9 cellular contexts compared by ENCODE assay signal in the genomic region with DNA sequence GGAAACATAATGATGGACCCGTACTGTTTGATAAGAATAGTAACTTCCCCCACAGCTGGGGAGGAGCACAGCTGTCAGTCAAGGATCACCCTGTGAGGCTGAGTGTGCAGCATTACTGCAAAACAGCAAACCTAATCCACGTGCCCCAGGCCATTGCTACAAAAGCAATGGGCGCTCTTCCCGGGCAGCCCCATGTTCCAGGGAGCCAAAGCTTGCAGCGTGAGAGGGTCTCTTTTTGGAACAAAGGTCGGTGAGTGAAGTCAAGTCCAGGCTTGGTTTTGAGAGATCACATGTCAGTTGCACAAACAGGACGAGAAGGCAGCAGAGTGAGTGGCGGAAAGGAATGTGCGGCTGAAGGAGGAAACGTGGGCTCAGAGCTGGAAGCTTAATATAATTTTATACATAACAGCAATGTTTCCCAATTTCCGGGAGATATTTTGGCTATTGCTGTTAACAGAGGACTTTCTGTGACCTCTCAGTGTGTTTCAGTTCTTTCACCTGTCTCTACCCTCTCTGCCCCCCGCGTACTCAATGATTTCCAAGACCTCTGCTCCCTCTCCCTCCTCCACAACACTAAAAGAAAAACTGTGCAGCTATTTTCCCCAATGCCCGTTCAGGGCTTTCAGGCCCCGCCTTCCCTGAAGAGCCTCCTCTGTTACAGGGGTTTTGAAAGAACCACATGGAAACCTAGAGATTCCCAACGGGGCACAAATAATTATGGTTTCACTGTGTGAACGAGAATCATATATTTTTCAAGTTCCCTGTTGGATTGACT.
DNase-seq lines count a peak whose midpoint lies in the region; ATAC-seq and TF ChIP-seq lines count a peak whose summit lies in the region.
"Had no signal": no experiment of that assay in that cellular context is flagged by ENCODE, and none has a peak within 500 bp of the region (broad histone marks: within the 10 kb centered on the region; RNA-seq: fewer than 3 reads in every experiment).

No MANE protein-coding gene starts in this region.

- H3K4me1 ChIP-seq in Loucy (ENCODE audit: insufficient read depth, low read length, poor library complexity, severe bottlenecking) (peaks cover 26% of the 10 kb centered on the region), neural progenitor cell (peaks cover 3% of the 10 kb centered on the region)
- H3K4me1 ChIP-seq: SJSA1 had no signal

- CTCF ChIA-PET in T-cell (lab: Charles Lee), result no interaction called here

- peak overlapping the region; percentile 25 for H2AFZ ChIP-seq in Loucy (ENCODE audit: low read length)
- no peak overlapping the region for H2AFZ ChIP-seq in neural progenitor cell (replicated peaks)

- H3K27ac ChIP-seq in neural progenitor cell, result no peak overlapping the region
- H3K27ac ChIP-seq: SJSA1 had no signal

- no peaks in the 10 kb centered on the region for H3K27me3 ChIP-seq in Loucy (ENCODE audit: insufficient read depth, low read length, poor library complexity, severe bottlenecking)
- no peaks in the 10 kb centered on the region for H3K27me3 ChIP-seq in neural progenitor cell
- H3K27me3 ChIP-seq: SJSA1 had no signal

- TF ChIP-seq CTCF in Loucy (conservative IDR thresholded peaks at IDR 0.05; ENCODE audit: low read length), result no peak
- TF ChIP-seq CTCF in choroid plexus epithelial cell (conservative IDR thresholded peaks at IDR 0.05; ENCODE audit: low read depth, low read length), result no peak
- TF ChIP-seq CTCF in neural progenitor cell (IDR thresholded peaks at IDR 0.05), result no peak

- H3K9me2 ChIP-seq in Loucy (replicated peaks; ENCODE audit: low read depth, low read length), result no peaks in the 10 kb centered on the region

- H3K9ac ChIP-seq in Loucy (ENCODE audit: low read depth, low read length, poor library complexity, severe bottlenecking) (peak overlapping the region; percentile 43), neural progenitor cell (no peak overlapping the region)

- H3K4me3 Mint-ChIP-seq in neural progenitor cell (no peak overlapping the region), T-cell (peak overlapping the region in 1 of 3 donors; percentile 22)

- H3K9me3 Mint-ChIP-seq in neural progenitor cell (no peaks in the 10 kb centered on the region), T-cell (no peaks in the 10 kb centered on the region)

- H4K20me1 ChIP-seq in Loucy (ENCODE audit: insufficient read depth, low read length, poor library complexity, severe bottlenecking) (no peaks in the 10 kb centered on the region), neural progenitor cell (ENCODE audit: low read depth) (no peaks in the 10 kb centered on the region)

- POLR2A ChIA-PET in T-cell (lab: Charles Lee), result no interaction called here

- peak overlapping the region; percentile 43 for H3K4me3 ChIP-seq in Loucy (ENCODE audit: low read length, poor library complexity, severe bottlenecking)
- H3K4me3 ChIP-seq in choroid plexus epithelial cell (ENCODE audit: low read depth, low read length), result peak overlapping the region; percentile 45
- no peak overlapping the region for H3K4me3 ChIP-seq in neural progenitor cell
- H3K4me3 ChIP-seq: SJSA1 had no signal

- no peaks in the 10 kb centered on the region for H3K36me3 ChIP-seq in Loucy (ENCODE audit: insufficient read depth, low read length)
- H3K36me3 ChIP-seq in neural progenitor cell, result no peaks in the 10 kb centered on the region
- H3K36me3 ChIP-seq: SJSA1 had no signal

- no peaks in the 10 kb centered on the region for H3K79me2 ChIP-seq in Loucy (ENCODE audit: insufficient read depth, low read length)
- H3K79me2 ChIP-seq in neural progenitor cell (ENCODE audit: low read depth), result no peaks in the 10 kb centered on the region

- H3K27me3 Mint-ChIP-seq in neural progenitor cell (ENCODE audit: insufficient read depth, low read depth) (peaks cover 11% of the 10 kb centered on the region), T-cell (peaks cover 35 to 45% of the 10 kb centered on the region in 2 donors)

- H3K4me2 ChIP-seq in Loucy (ENCODE audit: low read depth, low read length, poor library complexity, severe bottlenecking), result peak overlapping the region; percentile 50
- no peak overlapping the region for H3K4me2 ChIP-seq in neural progenitor cell

- in situ Hi-C loops in Caki2 (cut with HindIII; ENCODE audit: low pct_unique_long_range_greater_than_20kb, low sequenced_read_pairs), result no loop called here

- H3K4me1 Mint-ChIP-seq in neural progenitor cell, result peaks cover 27% of the 10 kb centered on the region
- H3K4me1 Mint-ChIP-seq in T-cell, result peaks cover 10 to 13% (median 12%) of the 10 kb centered on the region in 3 donors

- peak; percentile 83 for DNase-seq in Caki2 (ENCODE audit: low read depth)
- peak; percentile 69 for DNase-seq in choroid plexus epithelial cell (ENCODE audit: low read depth)
- DNase-seq in neural progenitor cell (ENCODE audit: low spot score), result peak; percentile 6
- no peak for DNase-seq in HCEC 1CT
- DNase-seq in NCI-H187 (lab: John Stamatoyannopoulos, UW), result no peak
- no peak for DNase-seq in T-cell

- H3F3A ChIP-seq in Loucy (ENCODE audit: low read depth) (no peaks in the 10 kb centered on the region), neural progenitor cell (ENCODE audit: low read depth) (no peaks in the 10 kb centered on the region)

- H3K9me3 ChIP-seq in Loucy (ENCODE audit: insufficient read depth, low read depth, low read length) (no peaks in the 10 kb centered on the region), neural progenitor cell (ENCODE audit: low read depth) (no peaks in the 10 kb centered on the region)
- H3K9me3 ChIP-seq: SJSA1 had no signal

- ATAC-seq in HG02870 (IDR thresholded peaks at IDR 0.05; ENCODE audit: unreplicated experiment) (no peak), T-cell (replicated peaks in 1 of 4) (no peak)

- H3K36me3 Mint-ChIP-seq in neural progenitor cell (no peaks in the 10 kb centered on the region), T-cell (no peaks in the 10 kb centered on the region)

- peak overlapping the region; percentile 85 for H3K27ac Mint-ChIP-seq in neural progenitor cell
- H3K27ac Mint-ChIP-seq in T-cell, result no peak overlapping the region

Comparison
In these comparisons a context has a peak if more than half of its experiments do, and no peak if none do; other contexts are left out.
1. DNase-seq: peak in Caki2 (single experiment), choroid plexus epithelial cell (single experiment) and neural progenitor cell (single experiment); none in HCEC 1CT (single experiment), NCI-H187 (0 of 2) and T-cell (0 of 34).